19 cellular contexts compared by ENCODE assay signal in genomic region chr9:134552349-134552990, GRCh38.
DNase-seq lines count a peak whose midpoint lies in the region; ATAC-seq, FAIRE-seq and TF ChIP-seq lines count a peak whose summit lies in the region.
"Had no signal": no experiment of that assay in that cellular context is flagged by ENCODE, and none has a peak within 500 bp of the region (broad histone marks: within the 10 kb centered on the region; RNA-seq: fewer than 3 reads in every experiment).

No MANE protein-coding gene starts in this region.

- H3K4me2 ChIP-seq in mammary epithelial cell (ENCODE audit: insufficient read depth, low read depth, low read length) = peak overlapping the region; percentile 9
- no peak overlapping the region for H3K4me2 ChIP-seq in neuronal stem cell (ENCODE audit: insufficient read depth, low read length, poor library complexity, severe bottlenecking)

- H3K4ac ChIP-seq in neuronal stem cell (ENCODE audit: low read length) = peak overlapping the region; percentile 27

- no peak overlapping the region for H2BK12ac ChIP-seq in neuronal stem cell (ENCODE audit: low read length)

- H4K8ac ChIP-seq in neuronal stem cell (ENCODE audit: low read depth, low read length) = no peak overlapping the region

- H3K27me3 ChIP-seq in mammary epithelial cell (ENCODE audit: insufficient read depth, low read length) = no peaks in the 10 kb centered on the region
- peaks cover 0 to 4% (median 0%) of the 10 kb centered on the region in 3 experiments for H3K27me3 ChIP-seq in neuronal stem cell (ENCODE audit: control insufficient read depth in 3 of 3, insufficient read depth in 3 of 3, low read depth in 1 of 3, low read length in 3 of 3)
- H3K27me3 ChIP-seq in thyroid gland = no peaks in the 10 kb centered on the region
- H3K27me3 ChIP-seq: colonic mucosa, MG63, pancreas, Peyer's patch had no signal

- no peak overlapping the region for H3K23ac ChIP-seq in neuronal stem cell (ENCODE audit: low read depth, low read length, poor library complexity)

- H3K4me3 ChIP-seq in mammary epithelial cell (replicated peaks in 1 of 3; ENCODE audit: insufficient read depth in 1 of 3, low read depth in 2 of 3, low read length in 3 of 3) = no peak overlapping the region
- no peak overlapping the region for H3K4me3 ChIP-seq in neuronal stem cell (ENCODE audit: low read length in 2 of 2)
- H3K4me3 ChIP-seq in thyroid gland (replicated peaks in 1 of 3) = no peak overlapping the region
- H3K4me3 ChIP-seq: colonic mucosa, left lung, MG63, pancreas, Peyer's patch had no signal

- H2AK5ac ChIP-seq in neuronal stem cell (ENCODE audit: low read depth, low read length) = peak overlapping the region; percentile 49

- no peaks in the 10 kb centered on the region for H3K79me2 ChIP-seq in mammary epithelial cell (ENCODE audit: insufficient read depth, low read length)

- POLR2A ChIA-PET in GM10248 (lab: Yijun Ruan, JAX) = no interaction called here

- H3K9me3 ChIP-seq in mammary epithelial cell (replicated peaks; ENCODE audit: insufficient read depth, low read length) (peaks cover 24% of the 10 kb centered on the region), neuronal stem cell (replicated peaks in 1 of 2; ENCODE audit: control insufficient read depth in 2 of 2, insufficient read depth in 1 of 2, low read depth in 1 of 2, low read length in 2 of 2) (no peaks in the 10 kb centered on the region), thyroid gland (no peaks in the 10 kb centered on the region)
- H3K9me3 ChIP-seq: colonic mucosa, left lung, MG63, pancreas, Peyer's patch had no signal

- no peak for TF ChIP-seq POLR2A in thyroid gland (IDR thresholded peaks at IDR 0.05)

- H2BK15ac ChIP-seq in neuronal stem cell (ENCODE audit: low read length) = peak overlapping the region; percentile 65

- in situ Hi-C loops in mammary epithelial cell (cut with MboI; ENCODE audit: low sequenced_read_pairs in 2 of 2) = no loop called here

- H2AFZ ChIP-seq in mammary epithelial cell (ENCODE audit: low read depth, low read length) = peak overlapping the region; percentile 39
- no peak overlapping the region for H2AFZ ChIP-seq in neuronal stem cell (ENCODE audit: low read length)

- intact Hi-C loops in Right ventricle myocardium superior (cut with DNase I) = no loop called here
- intact Hi-C loops in Right ventricle myocardium inferior (cut with DNase I) = no loop called here
- intact Hi-C loops in mammary epithelial cell (cut with micrococcal nuclease) = no loop called here
- intact Hi-C loops in thyroid gland (cut with DNase I) = no loop called here

- dilution Hi-C loops in mammary epithelial cell (cut with HindIII; ENCODE audit: low sequenced_read_pairs) = no loop called here

- H3K4me1 ChIP-seq in mammary epithelial cell (ENCODE audit: insufficient read depth, low read length) (peaks cover 2% of the 10 kb centered on the region), neuronal stem cell (ENCODE audit: control insufficient read depth in 2 of 2, insufficient read depth in 1 of 2, low read depth in 1 of 2, low read length in 2 of 2) (peaks cover 0 to 10% of the 10 kb centered on the region in 2 donors), thyroid gland (peaks cover 2 to 13% of the 10 kb centered on the region in 2 donors)
- H3K4me1 ChIP-seq: colonic mucosa, pancreas had no signal

- H3K36me3 ChIP-seq in mammary epithelial cell (ENCODE audit: insufficient read depth, low read length) (no peaks in the 10 kb centered on the region), neuronal stem cell (replicated peaks in 1 of 2; ENCODE audit: control insufficient read depth in 2 of 2, insufficient read depth in 2 of 2, low read length in 2 of 2) (no peaks in the 10 kb centered on the region), thyroid gland (no peaks in the 10 kb centered on the region)
- H3K36me3 ChIP-seq: colonic mucosa, left lung, MG63, pancreas, Peyer's patch had no signal

- BruUV-seq in mammary epithelial cell (replicated peaks; lab: Mats Ljungman, UMichigan) = no TSS peak

- peak overlapping the region; percentile 91 for H2BK5ac ChIP-seq in neuronal stem cell (ENCODE audit: low read length)

- H3K9ac ChIP-seq in mammary epithelial cell (ENCODE audit: insufficient read depth, low read length) (no peak overlapping the region), neuronal stem cell (ENCODE audit: low read depth, low read length, poor library complexity) (peak overlapping the region; percentile 66)

- H4K91ac ChIP-seq in neuronal stem cell (ENCODE audit: low read depth, low read length, poor library complexity) = no peak overlapping the region

- H3K27ac ChIP-seq in mammary epithelial cell (ENCODE audit: insufficient read depth, low read depth, low read length) (no peak overlapping the region), neuronal stem cell (replicated peaks; ENCODE audit: low read length) (no peak overlapping the region), thyroid gland (no peak overlapping the region)
- H3K27ac ChIP-seq: colonic mucosa, pancreas had no signal

- ATAC-seq in Right ventricle myocardium superior (ENCODE audit: poor library complexity) = no peak
- ATAC-seq in Right ventricle myocardium inferior = no peak
- ATAC-seq: HepG2 had no signal

- H3K18ac ChIP-seq in neuronal stem cell (ENCODE audit: low read length) = peak overlapping the region; percentile 59

- CTCF ChIA-PET in mammary epithelial cell (lab: Charles Lee; ENCODE audit: low non-redundant PET) = no interaction called here
- CTCF ChIA-PET in GM10248 (lab: Yijun Ruan, JAX) = interaction anchor here (1.3 kb wide), 1 partner anchor 15 kb away, joined by 5 read pairs; no protein-coding TSS in a partner anchor

- no peak for TF ChIP-seq CTCF in mammary epithelial cell (conservative IDR thresholded peaks at IDR 0.05 in 1 of 2, IDR thresholded peaks at IDR 0.05 in 1 of 2; ENCODE audit: extremely low read depth in 1 of 2, insufficient read depth in 1 of 2, low read depth in 1 of 2, low read length in 2 of 2)
- TF ChIP-seq CTCF in thyroid gland (IDR thresholded peaks at IDR 0.05) = no peak
- TF ChIP-seq CTCF in GM10248 (IDR thresholded peaks at IDR 0.05; ENCODE audit: control extremely low read depth, extremely low read depth, low read depth, missing control alignments) = no peak

- no peak overlapping the region for H2BK120ac ChIP-seq in neuronal stem cell (ENCODE audit: low read depth, low read length)

- H3K79me1 ChIP-seq in neuronal stem cell (ENCODE audit: low read depth, low read length) = peaks cover 5% of the 10 kb centered on the region

- peak overlapping the region; percentile 47 for H3K14ac ChIP-seq in neuronal stem cell (ENCODE audit: low read length)

- peak; percentile 31 for DNase-seq in Right ventricle myocardium superior
- DNase-seq in Right ventricle myocardium inferior (ENCODE audit: missing footprints) = no peak
- DNase-seq in mammary epithelial cell = no peak
- DNase-seq in neuronal stem cell (ENCODE audit: low spot score) = no peak
- DNase-seq in urothelium cell line (ENCODE audit: low spot score) = no peak
- no peak for DNase-seq in stimulated activated CD4-positive, alpha-beta T cell treated with anti-CD3 and anti-CD28 coated beads, Interleukin-4, amount 100 ng/mL, for 4 hours
- DNase-seq in thyroid gland = no peak
- no peak for DNase-seq in GM10248 (ENCODE audit: extremely low spot score)
- DNase-seq: activated CD4-positive, alpha-beta T cell treated with anti-CD3 and anti-CD28 coated beads, Interleukin-2, amount 50 U/mL, for 4 hours; activated naive CD4-positive, alpha-beta T cell treated with Interleukin-2 at 50 U/mL for 16 hours; CD4-positive, alpha-beta memory T cell; colonic mucosa; NCI-H1436 treated with DMSO at 0.1 percent for 48 hours; NCI-H2227 treated with DMSO at 0.1 percent for 48 hours had no signal

- FAIRE-seq in urothelium cell line (lab: Jason Lieb, UNC) = peak; percentile 37
- FAIRE-seq: HepG2, pancreas had no signal

- H4K20me1 ChIP-seq in mammary epithelial cell (ENCODE audit: insufficient read depth, low read length) = no peaks in the 10 kb centered on the region

- WGBS in mammary epithelial cell (ENCODE audit: low coverage, missing lambda C conversion rate) = 67% methylated on average over 5 of the region's 9 CpGs
- WGBS in neuronal stem cell (ENCODE audit: extremely low coverage in 2 of 2, insufficient read length in 2 of 2, insufficient replicate concordance in 1 of 2), 2 donors = no CpG with 5 or more reads among the region's 9 CpGs
- 81 to 90% methylated on average over 5 to 6 of the region's 9 CpGs for WGBS in thyroid gland, 2 donors
